Comparison of ENCODE assay signal across 8 cellular contexts in genomic region chr1:12177999-12178441, GRCh38. TPM values are rescaled to one million over a fixed set of nuclear protein-coding genes. Genes with fewer than 3 reads are reported as not detected.
DNase-seq lines count a peak whose midpoint lies in the region; ATAC-seq lines count a peak whose summit lies in the region.

No MANE protein-coding gene starts in this region.

- peak; percentile 61 for DNase-seq in DMS79 treated with DMSO at 0.1 percent for 48 hours (lab: John Stamatoyannopoulos, UW)
- DNase-seq in NOMO-1 treated with dmso at 0.1 percent for 144 hours (lab: John Stamatoyannopoulos, UW; ENCODE audit: unreplicated experiment): peak; percentile 32
- peak; percentile 84 for DNase-seq in activated effector memory CD4-positive, alpha-beta T cell treated with Interleukin-2 at 50 U/mL for 16 hours
- DNase-seq in Right ventricle myocardium superior: peak; percentile 88
- peak; percentile 91 to 94 for DNase-seq in stimulated activated CD4-positive, alpha-beta T cell treated with anti-CD3 and anti-CD28 coated beads, Interleukin-1b, Interleukin-23, amount 100 ng/mL, for 1 hour (ENCODE audit: low read depth in 2 of 2)
- DNase-seq in NCI-H82 treated with DMSO at 0.1 percent for 48 hours (lab: John Stamatoyannopoulos, UW; ENCODE audit: unreplicated experiment): no peak
- DNase-seq in SW 1271 (lab: John Stamatoyannopoulos, UW): no peak

- intact Hi-C loops in Right ventricle myocardium superior (cut with DNase I): no loop called here

- ATAC-seq in Right ventricle myocardium superior (ENCODE audit: poor library complexity) (peak; percentile 30), GM21367 (IDR thresholded peaks at IDR 0.05; ENCODE audit: unreplicated experiment) (no peak)

RNA-seq across cellular contexts. Expression of gene TNFRSF1B, which starts 11.2 kb away (rescaled TPM):
- total RNA-seq in Right ventricle myocardium superior: 13.7 TPM

RNA-seq across cellular contexts. Expression of gene VPS13D, which starts 51.8 kb away (rescaled TPM):
- 63.3 TPM for total RNA-seq in Right ventricle myocardium superior

Comparison
In these comparisons a context has a peak if more than half of its experiments do, and no peak if none do; other contexts are left out.
1. DNase-seq: peak in DMS79 treated with DMSO at 0.1 percent for 48 hours (single experiment), NOMO-1 treated with dmso at 0.1 percent for 144 hours (single experiment), activated effector memory CD4-positive, alpha-beta T cell treated with Interleukin-2 at 50 U/mL for 16 hours (single experiment), Right ventricle myocardium superior (single experiment) and stimulated activated CD4-positive, alpha-beta T cell treated with anti-CD3 and anti-CD28 coated beads, Interleukin-1b, Interleukin-23, amount 100 ng/mL, for 1 hour (2 of 2); none in NCI-H82 treated with DMSO at 0.1 percent for 48 hours (single experiment) and SW 1271 (0 of 2).